ENCODE assay signal across 6 cellular contexts in the genomic region with DNA sequence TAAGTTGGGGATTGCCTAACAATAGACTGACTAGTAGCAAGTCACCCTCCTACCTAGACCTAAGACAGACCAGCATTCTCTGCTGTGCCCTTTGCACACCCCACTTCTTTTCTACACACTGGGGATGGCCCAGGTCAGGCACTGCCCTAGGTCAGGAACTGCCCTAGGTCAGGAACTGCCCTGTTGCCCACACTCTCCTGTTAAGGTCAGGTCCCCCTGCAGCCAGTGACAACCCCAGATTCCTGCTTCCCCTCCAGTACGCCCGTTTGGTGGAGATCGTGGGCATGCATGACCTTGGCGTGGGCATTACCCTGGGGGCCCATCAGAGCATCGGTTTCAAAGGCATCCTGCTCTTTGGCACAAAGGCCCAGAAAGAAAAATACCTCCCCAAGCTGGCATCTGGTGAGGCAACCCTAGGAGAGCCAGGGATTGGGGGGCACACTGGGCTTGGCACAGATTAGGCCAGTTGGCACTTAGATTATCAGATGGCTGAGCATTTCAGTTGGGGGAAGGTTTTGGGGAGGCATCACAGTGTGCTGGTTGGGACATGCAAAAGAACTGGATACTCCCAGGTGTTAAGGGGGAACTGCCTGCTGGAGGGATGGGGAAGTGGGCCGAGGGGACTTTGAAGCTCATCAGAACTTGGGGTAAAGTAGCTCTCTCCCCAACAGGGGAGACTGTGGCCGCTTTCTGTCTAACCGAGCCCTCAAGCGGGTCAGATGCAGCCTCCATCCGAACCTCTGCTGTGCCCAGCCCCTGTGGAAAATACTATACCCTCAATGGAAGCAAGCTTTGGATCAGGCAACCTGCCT. TPM values are rescaled to one million over a fixed set of nuclear protein-coding genes. Genes with fewer than 3 reads are reported as not detected.
DNase-seq lines count a peak whose midpoint lies in the region; ATAC-seq and TF ChIP-seq lines count a peak whose summit lies in the region.

No MANE protein-coding gene starts in this region.

- no peak for ATAC-seq in CD4-positive, alpha-beta T cell (ENCODE audit: poor library complexity)
- no peak for ATAC-seq in memory B cell (ENCODE audit: low read depth)

- H3K4me3 Mint-ChIP-seq in CD4-positive, alpha-beta T cell: peak overlapping the region; percentile 95
- peak overlapping the region; percentile 96 for H3K4me3 Mint-ChIP-seq in activated T-helper 1 cell treated with anti-CD3 and anti-CD28 coated beads, Interleukin-12 subunit alpha, Interleukin-12 subunit beta, Interleukin-2, Interleukin-4 antibody, amounts not matched to agents 30 ng/mL and 10 ng/mL and 1 ng/mL, durations not matched to agents 14 hours and 24 hours and 36 hours
- H3K4me3 Mint-ChIP-seq in memory B cell: peak overlapping the region; percentile 95

- peak overlapping the region; percentile 13 for H3K27ac ChIP-seq in CD4-positive, alpha-beta T cell (ENCODE audit: low read depth, low read length)

- H3K9me3 ChIP-seq in CD4-positive, alpha-beta T cell (ENCODE audit: control insufficient read depth, low read length): no peaks in the 10 kb centered on the region

- no peak overlapping the region for H3K27ac Mint-ChIP-seq in CD4-positive, alpha-beta T cell
- H3K27ac Mint-ChIP-seq in activated T-helper 1 cell treated with anti-CD3 and anti-CD28 coated beads, Interleukin-12 subunit alpha, Interleukin-12 subunit beta, Interleukin-2, Interleukin-4 antibody, amounts not matched to agents 30 ng/mL and 10 ng/mL and 1 ng/mL, durations not matched to agents 14 hours and 24 hours and 36 hours: peak overlapping the region; percentile 89
- H3K27ac Mint-ChIP-seq in memory B cell: peak overlapping the region; percentile 86

- H3K4me1 Mint-ChIP-seq in CD4-positive, alpha-beta T cell (ENCODE audit: low read depth): peaks cover 39% of the 10 kb centered on the region
- peaks cover 42% of the 10 kb centered on the region for H3K4me1 Mint-ChIP-seq in activated T-helper 1 cell treated with anti-CD3 and anti-CD28 coated beads, Interleukin-12 subunit alpha, Interleukin-12 subunit beta, Interleukin-2, Interleukin-4 antibody, amounts not matched to agents 30 ng/mL and 10 ng/mL and 1 ng/mL, durations not matched to agents 14 hours and 24 hours and 36 hours (ENCODE audit: low read depth)
- peaks cover 23% of the 10 kb centered on the region for H3K4me1 Mint-ChIP-seq in memory B cell

- POLR2A ChIA-PET in CD4-positive, alpha-beta T cell (lab: Charles Lee): interaction anchor here (1.0 to 13.1 kb wide), 8 partner anchors 16 to 258 kb away, joined by 3 to 234 read pairs (median 6); partner anchors contain the start of genes ACAP1, CTDNEP1, DVL2 and ELP5

- intact Hi-C loops in CD4-positive, alpha-beta T cell (cut with DNase I, micrococcal nuclease): loop anchor here (2.0 to 5.0 kb wide), 2 partner anchors 75 to 86 kb away; partner anchors contain the start of gene EIF5A (in 1 of the 2)
- intact Hi-C loops in activated T-helper 1 cell treated with anti-CD3 and anti-CD28 coated beads, Interleukin-12 subunit alpha, Interleukin-12 subunit beta, Interleukin-2, Interleukin-4 antibody, amounts not matched to agents 30 ng/mL and 10 ng/mL and 1 ng/mL, durations not matched to agents 14 hours and 24 hours and 36 hours (cut with micrococcal nuclease): loop anchor here (1.0 kb wide), 1 partner anchor 75 kb away; no protein-coding TSS in a partner anchor

- no peaks in the 10 kb centered on the region for H3K27me3 ChIP-seq in CD4-positive, alpha-beta T cell (ENCODE audit: control insufficient read depth, insufficient read depth, low read length)

- CTCF ChIA-PET in CD4-positive, alpha-beta T cell (lab: Charles Lee): interaction anchor here (0.6 to 3.4 kb wide), 19 partner anchors 11 to 176 kb away, joined by 3 to 31 read pairs (median 4); partner anchors contain the start of genes ACAP1, CTDNEP1, DVL2 and ELP5

- no peak for TF ChIP-seq CTCF in CD4-positive, alpha-beta T cell (IDR thresholded peaks at IDR 0.05)

- H3K27me3 Mint-ChIP-seq in CD4-positive, alpha-beta T cell: no peaks in the 10 kb centered on the region
- no peaks in the 10 kb centered on the region for H3K27me3 Mint-ChIP-seq in activated T-helper 1 cell treated with anti-CD3 and anti-CD28 coated beads, Interleukin-12 subunit alpha, Interleukin-12 subunit beta, Interleukin-2, Interleukin-4 antibody, amounts not matched to agents 30 ng/mL and 10 ng/mL and 1 ng/mL, durations not matched to agents 14 hours and 24 hours and 36 hours (ENCODE audit: insufficient read depth)
- H3K27me3 Mint-ChIP-seq in memory B cell: no peaks in the 10 kb centered on the region

- H3K36me3 Mint-ChIP-seq in CD4-positive, alpha-beta T cell (ENCODE audit: low read depth): peaks cover 29% of the 10 kb centered on the region
- peaks cover 22% of the 10 kb centered on the region for H3K36me3 Mint-ChIP-seq in activated T-helper 1 cell treated with anti-CD3 and anti-CD28 coated beads, Interleukin-12 subunit alpha, Interleukin-12 subunit beta, Interleukin-2, Interleukin-4 antibody, amounts not matched to agents 30 ng/mL and 10 ng/mL and 1 ng/mL, durations not matched to agents 14 hours and 24 hours and 36 hours (ENCODE audit: low read depth)
- H3K36me3 Mint-ChIP-seq in memory B cell: peaks cover 12% of the 10 kb centered on the region

- H3K9me3 Mint-ChIP-seq in CD4-positive, alpha-beta T cell: no peaks in the 10 kb centered on the region
- no peaks in the 10 kb centered on the region for H3K9me3 Mint-ChIP-seq in activated T-helper 1 cell treated with anti-CD3 and anti-CD28 coated beads, Interleukin-12 subunit alpha, Interleukin-12 subunit beta, Interleukin-2, Interleukin-4 antibody, amounts not matched to agents 30 ng/mL and 10 ng/mL and 1 ng/mL, durations not matched to agents 14 hours and 24 hours and 36 hours
- H3K9me3 Mint-ChIP-seq in memory B cell: no peaks in the 10 kb centered on the region

- no peak for DNase-seq in CD4-positive, alpha-beta T cell
- no peak for DNase-seq in activated T-helper 1 cell treated with anti-CD3 and anti-CD28 coated beads, Interleukin-12 subunit alpha, Interleukin-12 subunit beta, Interleukin-2, Interleukin-4 antibody, amounts not matched to agents 30 ng/mL and 10 ng/mL and 1 ng/mL, durations not matched to agents 14 hours and 24 hours and 36 hours (ENCODE audit: low spot score)
- DNase-seq in memory B cell (ENCODE audit: low spot score in 2 of 2) (no peak), DMS79 treated with DMSO at 0.1 percent for 48 hours (lab: John Stamatoyannopoulos, UW) (no peak), Kasumi-1 (lab: John Stamatoyannopoulos, UW) (no peak), RKO (ENCODE audit: low spot score) (no peak)

RNA-seq across cellular contexts. Expression of gene ACADVL, which starts 1.7 kb away (rescaled TPM):
- total RNA-seq in CD4-positive, alpha-beta T cell: 100 to 1,000 TPM; 237 to 257 TPM
- total RNA-seq in activated T-helper 1 cell treated with anti-CD3 and anti-CD28 coated beads, Interleukin-12 subunit alpha, Interleukin-12 subunit beta, Interleukin-2, Interleukin-4 antibody, amounts not matched to agents 30 ng/mL and 10 ng/mL and 1 ng/mL, durations not matched to agents 14 hours and 24 hours and 36 hours: 287 and 294 TPM in 2 replicates

RNA-seq across cellular contexts. Expression of gene DLG4, which starts 1.9 kb away (rescaled TPM):
- total RNA-seq in CD4-positive, alpha-beta T cell: 10 to 100 TPM; 10.2 to 11.0 TPM
- 15.3 and 15.5 TPM in 2 replicates for total RNA-seq in activated T-helper 1 cell treated with anti-CD3 and anti-CD28 coated beads, Interleukin-12 subunit alpha, Interleukin-12 subunit beta, Interleukin-2, Interleukin-4 antibody, amounts not matched to agents 30 ng/mL and 10 ng/mL and 1 ng/mL, durations not matched to agents 14 hours and 24 hours and 36 hours

RNA-seq across cellular contexts. Expression of gene DVL2, which starts 12.8 kb away (rescaled TPM):
- 10 to 100 TPM; 40.9 to 41.3 TPM for total RNA-seq in CD4-positive, alpha-beta T cell
- 70.0 and 73.5 TPM in 2 replicates for total RNA-seq in activated T-helper 1 cell treated with anti-CD3 and anti-CD28 coated beads, Interleukin-12 subunit alpha, Interleukin-12 subunit beta, Interleukin-2, Interleukin-4 antibody, amounts not matched to agents 30 ng/mL and 10 ng/mL and 1 ng/mL, durations not matched to agents 14 hours and 24 hours and 36 hours

RNA-seq across cellular contexts. Expression of gene PHF23, which starts 17.8 kb away (rescaled TPM):
- 1 to 10 TPM; 4.5 to 5.1 TPM for total RNA-seq in CD4-positive, alpha-beta T cell
- 52.5 and 55.4 TPM in 2 replicates for total RNA-seq in activated T-helper 1 cell treated with anti-CD3 and anti-CD28 coated beads, Interleukin-12 subunit alpha, Interleukin-12 subunit beta, Interleukin-2, Interleukin-4 antibody, amounts not matched to agents 30 ng/mL and 10 ng/mL and 1 ng/mL, durations not matched to agents 14 hours and 24 hours and 36 hours

RNA-seq across cellular contexts. Expression of gene GABARAP, which starts 20.8 kb away (rescaled TPM):
- total RNA-seq in CD4-positive, alpha-beta T cell: 100 to 1,000 TPM; 182 to 195 TPM
- 146 and 148 TPM in 2 replicates for total RNA-seq in activated T-helper 1 cell treated with anti-CD3 and anti-CD28 coated beads, Interleukin-12 subunit alpha, Interleukin-12 subunit beta, Interleukin-2, Interleukin-4 antibody, amounts not matched to agents 30 ng/mL and 10 ng/mL and 1 ng/mL, durations not matched to agents 14 hours and 24 hours and 36 hours
